13 cellular contexts compared by ENCODE assay signal in the genomic region with DNA sequence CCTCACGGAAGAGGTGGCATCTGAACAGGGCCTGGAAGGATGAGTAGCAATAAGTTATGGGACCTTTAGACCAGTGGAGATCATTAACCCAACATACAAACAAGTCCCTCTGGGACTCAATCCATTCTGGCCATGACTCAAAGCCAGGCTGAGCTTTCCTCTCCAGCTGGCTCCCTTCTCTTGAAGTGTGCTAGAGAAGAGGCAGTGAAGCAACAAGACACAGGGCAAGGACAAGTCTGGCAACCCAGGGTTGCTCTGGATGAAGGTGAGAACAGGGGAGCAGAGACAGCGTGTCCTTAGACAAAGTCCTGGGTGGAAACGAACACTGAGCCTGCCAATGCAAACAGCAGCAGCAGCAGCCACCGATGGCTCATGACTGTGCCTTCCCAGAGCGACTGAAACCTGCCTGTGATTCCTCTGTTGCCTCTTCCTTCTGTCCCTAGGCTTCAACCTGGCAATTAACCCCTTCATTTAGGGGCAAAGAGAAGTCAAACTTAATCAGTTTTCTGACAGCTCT.
DNase-seq lines count a peak whose midpoint lies in the region; ATAC-seq and TF ChIP-seq lines count a peak whose summit lies in the region.
"Had no signal": no experiment of that assay in that cellular context is flagged by ENCODE, and none has a peak within 500 bp of the region (broad histone marks: within the 10 kb centered on the region; RNA-seq: fewer than 3 reads in every experiment).

No MANE protein-coding gene starts in this region.

- H3K4me3 ChIP-seq in astrocyte of the spinal cord (ENCODE audit: low read depth, low read length), result no peak overlapping the region
- no peak overlapping the region for H3K4me3 ChIP-seq in hepatocyte

- no peaks in the 10 kb centered on the region for H3K9me2 ChIP-seq in hepatocyte (replicated peaks; ENCODE audit: insufficient read depth)

- peak overlapping the region; percentile 65 for H3K27ac ChIP-seq in hepatocyte

- no peaks in the 10 kb centered on the region for H3K79me2 ChIP-seq in hepatocyte

- no peaks in the 10 kb centered on the region for H3K27me3 ChIP-seq in hepatocyte

- no peaks in the 10 kb centered on the region for H3K9me3 ChIP-seq in hepatocyte (ENCODE audit: low read depth)

- no peak for TF ChIP-seq CTCF in astrocyte of the spinal cord (IDR thresholded peaks at IDR 0.05; ENCODE audit: low read depth, low read length)
- no peak for TF ChIP-seq CTCF in hepatocyte (IDR thresholded peaks at IDR 0.05; ENCODE audit: poor library complexity)

- peak overlapping the region; percentile 57 for H3K4me2 ChIP-seq in hepatocyte

- DNase-seq in GM04503 (ENCODE audit: low read depth) (peak; percentile 43), astrocyte of the spinal cord (ENCODE audit: low read depth, low spot score) (peak; percentile 43), hepatocyte (ENCODE audit: low spot score) (peak; percentile 71), sciatic nerve (ENCODE audit: low spot score) (peak; percentile 43), cerebellum (ENCODE audit: low spot score) (no peak)
- DNase-seq: activated CD8-positive, alpha-beta memory T cell treated with anti-CD3 and anti-CD28 coated beads, Interleukin-2, amount 10 ng/mL, durations not matched to agents 7 days and 5 days; activated naive CD8-positive, alpha-beta T cell treated with anti-CD3 and anti-CD28 coated beads for 36 hours; mammary epithelial cell; NCI-H2081 had no signal

- no peak overlapping the region for H2AFZ ChIP-seq in hepatocyte

- intact Hi-C loops in sciatic nerve (cut with DNase I), result no loop called here

- H4K20me1 ChIP-seq in hepatocyte (ENCODE audit: insufficient read depth, poor library complexity, severe bottlenecking), result no peaks in the 10 kb centered on the region

- in situ Hi-C loops in astrocyte of the spinal cord (cut with HindIII; ENCODE audit: low sequenced_read_pairs), result no loop called here

- no peaks in the 10 kb centered on the region for H3K36me3 ChIP-seq in hepatocyte (replicated peaks; ENCODE audit: insufficient read depth, low read depth)

- H3K4me1 ChIP-seq in hepatocyte (ENCODE audit: insufficient read depth), result peaks cover 37% of the 10 kb centered on the region

- WGBS in hepatocyte (ENCODE audit: low lambda C conversion rate, missing lambda C conversion rate), result 47% methylated on average over 5 of the region's 5 CpGs

- ATAC-seq in sciatic nerve (no peak), HG02763 (IDR thresholded peaks at IDR 0.05; ENCODE audit: unreplicated experiment) (no peak), HG02970 (IDR thresholded peaks at IDR 0.05; ENCODE audit: low FRiP score, unreplicated experiment) (no peak), GM21360 (IDR thresholded peaks at IDR 0.05; ENCODE audit: unreplicated experiment) (no peak)
- ATAC-seq: activated CD8-positive, alpha-beta memory T cell treated with anti-CD3 and anti-CD28 coated beads, Interleukin-2, amount 10 ng/mL, durations not matched to agents 7 days and 5 days; stimulated activated effector memory CD8-positive, alpha-beta T cell treated with anti-CD3 and anti-CD28 coated beads, Interleukin-12 subunit alpha, Interleukin-12 subunit beta, amount 100 ng/mL, for 72 hours had no signal
